In genomic region chr9:14071484-14071883, GRCh38 we compare ENCODE assay signal across 12 cellular contexts.
"Had no signal": no experiment of that assay in that cellular context is flagged by ENCODE, and none has a peak within 500 bp of the region (broad histone marks: within the 10 kb centered on the region; RNA-seq: fewer than 3 reads in every experiment).

No MANE protein-coding gene starts in this region.

- H3K4me1 Mint-ChIP-seq: memory B cell; stimulated activated naive CD8-positive, alpha-beta T cell treated with anti-CD3 and anti-CD28 coated beads, Interleukin-15, amount 100 ng/mL, for 72 hours had no signal

- DNase-seq: activated CD4-positive, CD25-positive, alpha-beta regulatory T cell treated with anti-CD3 and anti-CD28 coated beads, Interleukin-2, amount 50 U/mL, for 72 hours; activated naive CD4-positive, alpha-beta T cell treated with Interleukin-2 at 50 U/mL for 16 hours; anterior cingulate cortex; hippocampal formation; left ventricle myocardium superior; occipital lobe; psoas muscle; stimulated activated CD4-positive, alpha-beta T cell treated with anti-CD3 and anti-CD28 coated beads, Interleukin-1b, Interleukin-23, amount 100 ng/mL, for 48 hours; stimulated activated naive CD8-positive, alpha-beta T cell treated with anti-CD3 and anti-CD28 coated beads, Interleukin-15, amount 100 ng/mL, for 72 hours; upper lobe of left lung had no signal

- H3K27me3 Mint-ChIP-seq: memory B cell; natural killer cell treated with Interleukin-12 subunit alpha and Interleukin-12 subunit beta and Interleukin-15 and Interleukin-18, amount 100 ng/mL, for 72 hours; stimulated activated naive CD8-positive, alpha-beta T cell treated with anti-CD3 and anti-CD28 coated beads, Interleukin-15, amount 100 ng/mL, for 72 hours had no signal

- H3K36me3 Mint-ChIP-seq: memory B cell; natural killer cell treated with Interleukin-12 subunit alpha and Interleukin-12 subunit beta and Interleukin-15 and Interleukin-18, amount 100 ng/mL, for 72 hours had no signal

- H3K4me3 Mint-ChIP-seq: memory B cell; natural killer cell treated with Interleukin-12 subunit alpha and Interleukin-12 subunit beta and Interleukin-15 and Interleukin-18, amount 100 ng/mL, for 72 hours; stimulated activated naive CD8-positive, alpha-beta T cell treated with anti-CD3 and anti-CD28 coated beads, Interleukin-15, amount 100 ng/mL, for 72 hours had no signal

- ATAC-seq: left ventricle myocardium superior; natural killer cell treated with Interleukin-12 subunit alpha and Interleukin-12 subunit beta and Interleukin-15 and Interleukin-18, amount 100 ng/mL, for 72 hours; psoas muscle; stimulated activated naive CD8-positive, alpha-beta T cell treated with anti-CD3 and anti-CD28 coated beads, Interleukin-15, amount 100 ng/mL, for 72 hours had no signal

- H3K27ac Mint-ChIP-seq: memory B cell; natural killer cell treated with Interleukin-12 subunit alpha and Interleukin-12 subunit beta and Interleukin-15 and Interleukin-18, amount 100 ng/mL, for 72 hours; stimulated activated naive CD8-positive, alpha-beta T cell treated with anti-CD3 and anti-CD28 coated beads, Interleukin-15, amount 100 ng/mL, for 72 hours had no signal
